ENCODE assay signal across 11 cellular contexts in genomic region chr2:108288534-108289106, GRCh38. TPM values are rescaled to one million over a fixed set of nuclear protein-coding genes. Genes with fewer than 3 reads are reported as not detected.
DNase-seq lines count a peak whose midpoint lies in the region; ATAC-seq, FAIRE-seq and TF ChIP-seq lines count a peak whose summit lies in the region.
"Had no signal": no experiment of that assay in that cellular context is flagged by ENCODE, and none has a peak within 500 bp of the region (broad histone marks: within the 10 kb centered on the region; RNA-seq: fewer than 3 reads in every experiment).

Gene SULT1C2, plus strand, starts transcription at chr2:108288895. Its CDS starts 4,773 bp downstream, at chr2:108293668.

- H3K9me3 ChIP-seq in HEK293 (ENCODE audit: control insufficient read depth, insufficient read depth, low read depth, low read length) (no peaks in the 10 kb centered on the region), right cardiac atrium (ENCODE audit: control insufficient read depth, low read length) (no peaks in the 10 kb centered on the region)

- CTCF ChIA-PET in HEK293 (lab: Yijun Ruan, JAX), result interaction anchor here (0.6 to 1.2 kb wide), 2 partner anchors 348 to 444 kb away, joined by 3 read pairs; no protein-coding TSS in a partner anchor

- peak; percentile 16 to 94 for ATAC-seq in right cardiac atrium
- no peak for ATAC-seq in GM21723 (IDR thresholded peaks at IDR 0.05; ENCODE audit: unreplicated experiment)

- WGBS in right cardiac atrium, result 31% methylated on average over 7 of the region's 7 CpGs

- TF ChIP-seq CTCF in HEK293 (tag by site-specific recombination; IDR thresholded peaks at IDR 0.05), result no peak
- no peak for TF ChIP-seq CTCF in progenitor cell of endocrine pancreas (IDR thresholded peaks at IDR 0.05; ENCODE audit: unreplicated experiment)

- no peak within 1 kb of the TSS for H3K4me3 ChIP-seq in HEK293 (ENCODE audit: low read depth, low read length)
- H3K4me3 ChIP-seq in right cardiac atrium (ENCODE audit: low read length), result no peak within 1 kb of the TSS

- no peak for TF ChIP-seq POLR2A in GM12891 (IDR thresholded peaks at IDR 0.05; ENCODE audit: low read depth, low read length)

- H3K4me1 ChIP-seq in HEK293 (ENCODE audit: control insufficient read depth, insufficient read depth, low read length) (peaks cover 8% of the 10 kb centered on the region; the same call in 1 of the 2 replicates), right cardiac atrium (ENCODE audit: control insufficient read depth, insufficient read depth, low read length) (peaks cover 2% of the 10 kb centered on the region)

- POLR2A ChIA-PET in HEK293 (lab: Yijun Ruan, JAX), result interaction anchor here (0.7 kb wide), 1 partner anchor 9 kb away, joined by 4 read pairs; no protein-coding TSS in a partner anchor

- peaks cover 11% of the 10 kb centered on the region for H3K9me3 Mint-ChIP-seq in progenitor cell of endocrine pancreas (ENCODE audit: low read depth)
- H3K9me3 Mint-ChIP-seq: activated naive CD4-positive, alpha-beta T cell treated with anti-CD3 and anti-CD28 coated beads, Interleukin-2, amount 10 ng/mL, durations not matched to agents 7 days and 5 days had no signal

- H3K36me3 Mint-ChIP-seq in progenitor cell of endocrine pancreas (ENCODE audit: insufficient read depth), result peaks cover 28% of the 10 kb centered on the region
- H3K36me3 Mint-ChIP-seq: activated naive CD4-positive, alpha-beta T cell treated with anti-CD3 and anti-CD28 coated beads, Interleukin-2, amount 10 ng/mL, durations not matched to agents 7 days and 5 days had no signal

- H3K4me1 Mint-ChIP-seq in progenitor cell of endocrine pancreas (ENCODE audit: low read depth), result peaks cover 29% of the 10 kb centered on the region
- H3K4me1 Mint-ChIP-seq: activated naive CD4-positive, alpha-beta T cell treated with anti-CD3 and anti-CD28 coated beads, Interleukin-2, amount 10 ng/mL, durations not matched to agents 7 days and 5 days had no signal

- no peaks in the 10 kb centered on the region for H3K27me3 ChIP-seq in right cardiac atrium (ENCODE audit: control insufficient read depth, insufficient read depth)

- intact Hi-C loops in right cardiac atrium (cut with DNase I), result no loop called here

- peak within 1 kb of the TSS; percentile 59 for H3K4me3 Mint-ChIP-seq in progenitor cell of endocrine pancreas (ENCODE audit: low read depth)
- H3K4me3 Mint-ChIP-seq: activated naive CD4-positive, alpha-beta T cell treated with anti-CD3 and anti-CD28 coated beads, Interleukin-2, amount 10 ng/mL, durations not matched to agents 7 days and 5 days; T-helper 1 cell treated with Interleukin-12 subunit alpha and Interleukin-12 subunit beta and Interleukin-4 antibody, amounts not matched to agents 30 μg/mL and 1 μg/mL, for 36 hours had no signal

- H3K27ac Mint-ChIP-seq in progenitor cell of endocrine pancreas, result peak within 1 kb of the TSS; percentile 96
- H3K27ac Mint-ChIP-seq: activated naive CD4-positive, alpha-beta T cell treated with anti-CD3 and anti-CD28 coated beads, Interleukin-2, amount 10 ng/mL, durations not matched to agents 7 days and 5 days; T-helper 1 cell treated with Interleukin-12 subunit alpha and Interleukin-12 subunit beta and Interleukin-4 antibody, amounts not matched to agents 30 μg/mL and 1 μg/mL, for 36 hours had no signal

- no peaks in the 10 kb centered on the region for H3K36me3 ChIP-seq in HEK293 (ENCODE audit: control insufficient read depth in 2 of 2, insufficient read depth in 1 of 2, low read length in 2 of 2)

- no peak within 1 kb of the TSS; the same call in 1 of the 2 replicates for H3K27ac ChIP-seq in HEK293 (ENCODE audit: extremely low read depth, low read depth, low read length)
- H3K27ac ChIP-seq in right cardiac atrium (ENCODE audit: low read length), result no peak within 1 kb of the TSS

- peak; percentile 64 for DNase-seq in NCI-H748 (lab: John Stamatoyannopoulos, UW; ENCODE audit: unreplicated experiment)
- DNase-seq in right cardiac atrium, result peak in 1 of 3 donors; percentile 28
- DNase-seq in progenitor cell of endocrine pancreas (ENCODE audit: low spot score, unreplicated experiment), result peak; percentile 19
- DNase-seq in GM12891 (ENCODE audit: insufficient read length, low spot score), result no peak
- DNase-seq in mesenteric fat pad (ENCODE audit: low spot score), result no peak
- no peak for DNase-seq in HT-29 (ENCODE audit: low spot score)
- DNase-seq: activated naive CD4-positive, alpha-beta T cell treated with anti-CD3 and anti-CD28 coated beads, Interleukin-2, amount 10 ng/mL, durations not matched to agents 7 days and 5 days; foreskin fibroblast had no signal

- no peaks in the 10 kb centered on the region for H3K27me3 Mint-ChIP-seq in progenitor cell of endocrine pancreas
- H3K27me3 Mint-ChIP-seq: activated naive CD4-positive, alpha-beta T cell treated with anti-CD3 and anti-CD28 coated beads, Interleukin-2, amount 10 ng/mL, durations not matched to agents 7 days and 5 days had no signal

- FAIRE-seq in GM12891 (lab: Jason Lieb, UNC), result no peak

TF ChIP-seq in HEK293, 187 proteins besides CTCF, POLR2A, EP300 and RAD21 (continues in another document):
- TF ChIP-seq ZNF362 (tag by site-specific recombination; IDR thresholded peaks at IDR 0.05) (no peak), ZNF580 (tag by site-specific recombination; IDR thresholded peaks at IDR 0.05) (no peak), ZBTB1 (tag by site-specific recombination; IDR thresholded peaks at IDR 0.05) (no peak), ZSCAN5A (tag by site-specific recombination; IDR thresholded peaks at IDR 0.05) (no peak), ZNF248 (tag by site-specific recombination; IDR thresholded peaks at IDR 0.05) (no peak), SCRT1 (tag by site-specific recombination; IDR thresholded peaks at IDR 0.05; ENCODE audit: borderline replicate concordance) (no peak), ZNF549 (tag by site-specific recombination; IDR thresholded peaks at IDR 0.05) (no peak)

TF ChIP-seq in GM12891, 5 proteins besides CTCF, POLR2A, EP300 and RAD21:
- TF ChIP-seq POLR2AphosphoS5 (IDR thresholded peaks at IDR 0.05; ENCODE audit: low read depth, low read length) (no peak), POU2F2 (IDR thresholded peaks at IDR 0.05; ENCODE audit: low read depth, low read length) (no peak), SPI1 (IDR thresholded peaks at IDR 0.05; ENCODE audit: low read depth, low read length) (no peak), TAF1 (IDR thresholded peaks at IDR 0.05; ENCODE audit: low read depth, low read length) (no peak), PAX5 (IDR thresholded peaks at IDR 0.05; ENCODE audit: insufficient read depth, low read length, severe bottlenecking) (no peak)

RNA-seq across cellular contexts. Expression of gene SULT1C2, which starts in this region (rescaled TPM):
- total RNA-seq in right cardiac atrium (1 to 10 TPM in 1 of 4 donors, under 1 TPM in 3; 0.20 to 2.4 (median 0.83) TPM), progenitor cell of endocrine pancreas (15.4 and 16.3 TPM in 2 replicates), mesenteric fat pad (0.64 TPM)
- polyA plus RNA-seq in right cardiac atrium, result 0.27 TPM
- 0.03 TPM for polyA plus RNA-seq in GM12891 (2012; ENCODE audit: low read depth, missing spikeins)
- not detected in 2 replicates for total RNA-seq in HT-29 (2014; rRNA removed; shearing (Covaris generic))

Comparison
In these comparisons a context has a peak if more than half of its experiments do, and no peak if none do; other contexts are left out.
1. DNase-seq: peak in NCI-H748 (single experiment) and progenitor cell of endocrine pancreas (single experiment); none in GM12891 (single experiment), mesenteric fat pad (single experiment) and HT-29 (single experiment).